Comparison of ENCODE assay signal across 2 cellular contexts in genomic region chr7:152435384-152436278, GRCh38.
TF ChIP-seq lines count a peak whose summit lies in the region.

TSS of gene KMT2C (minus strand) at chr7:152436003. CDS start at chr7:152435786, 217 bp downstream.

TF ChIP-seq in A549, 52 proteins besides CTCF, POLR2A, EP300 and RAD21:
- TF ChIP-seq REST (IDR thresholded peaks at IDR 0.05) = no peak

TF ChIP-seq in GM12878, 131 proteins besides CTCF, POLR2A, EP300 and RAD21 (continued from another document):
- TF ChIP-seq REST (IDR thresholded peaks at IDR 0.05; ENCODE audit: low read depth, low read length) (0 out of 2 replicates have a peak, but pooled peaks have one; percentile 9), IKZF1 (conservative IDR thresholded peaks at IDR 0.05) (0 out of 2 replicates have a peak, but pooled peaks have one; percentile 6), ZNF274 (IDR thresholded peaks at IDR 0.05; ENCODE audit: insufficient read depth, insufficient read length) (no peak), NKRF (conservative IDR thresholded peaks at IDR 0.05) (peak; percentile 8; the same call in 1 of the 2 replicates), ZNF207 (IDR thresholded peaks at IDR 0.05; ENCODE audit: borderline replicate concordance) (no peak), POLR2AphosphoS5 (IDR thresholded peaks at IDR 0.05; ENCODE audit: low read length) (0 out of 2 replicates have a peak, but pooled peaks have one; percentile 43)
TF ChIP-seq in GM12878: peak in this region for 7.
